In genomic region chr12:88255224-88255623, GRCh38 we compare ENCODE assay signal across 22 cellular contexts.
DNase-seq lines count a peak whose midpoint lies in the region; ATAC-seq and TF ChIP-seq lines count a peak whose summit lies in the region.
"Had no signal": no experiment of that assay in that cellular context is flagged by ENCODE, and none has a peak within 500 bp of the region (broad histone marks: within the 10 kb centered on the region; RNA-seq: fewer than 3 reads in every experiment).

No MANE protein-coding gene starts in this region.

- H3K27ac ChIP-seq in IMR-90 (ENCODE audit: insufficient read depth, low read length) (no peak overlapping the region), Karpas-422 (ENCODE audit: low read length) (no peak overlapping the region)
- H3K27ac ChIP-seq: BLaER1 had no signal

- TF ChIP-seq POLR2A in IMR-90 (IDR thresholded peaks at IDR 0.05; ENCODE audit: low read depth, low read length), result no peak

- CTCF ChIA-PET in IMR-90 (lab: Yijun Ruan, JAX), result no interaction called here

- DNase-seq in IMR-90 (no peak), Karpas-422 (peak; percentile 6), putamen (ENCODE audit: low spot score) (peak; percentile 26), OCI-M2 (lab: John Stamatoyannopoulos, UW; ENCODE audit: unreplicated experiment) (no peak)
- DNase-seq in activated T-cell treated with anti-CD3 and anti-CD28 coated beads, Interleukin-2, amount 50 U/mL, for 48 hours, result no peak
- DNase-seq: 8988T; ACHN; BE2C; C1 segment of cervical spinal cord; CD4-positive, alpha-beta memory T cell; CD4-positive, CD25-positive, alpha-beta regulatory T cell; CD8-positive, alpha-beta memory T cell; DMS 273 treated with DMSO at 0.1 percent for 48 hours; DMS153; DMS53; DMS79; DND-41; EL; GDM1 had no signal

- no peak overlapping the region for H3K4ac ChIP-seq in IMR-90 (ENCODE audit: low read depth, low read length)

- H3K27me3 ChIP-seq in IMR-90 (ENCODE audit: control insufficient read depth, insufficient read depth, low read length), result no peaks in the 10 kb centered on the region
- no peaks in the 10 kb centered on the region for H3K27me3 ChIP-seq in Karpas-422 (ENCODE audit: low read length)
- H3K27me3 ChIP-seq: BE2C, BLaER1 had no signal

- H3K4me1 ChIP-seq in IMR-90 (ENCODE audit: control insufficient read depth, insufficient read depth, low read length) (peaks cover 1% of the 10 kb centered on the region; the same call in 1 of the 2 replicates), Karpas-422 (ENCODE audit: low read length) (no peaks in the 10 kb centered on the region)
- H3K4me1 ChIP-seq: BE2C, BLaER1 had no signal

- no peak overlapping the region for H2BK120ac ChIP-seq in IMR-90 (ENCODE audit: low read depth, low read length)

- H2AFZ ChIP-seq in IMR-90 (replicated peaks; ENCODE audit: low read length, poor library complexity) (no peak overlapping the region), Karpas-422 (ENCODE audit: low read length) (no peak overlapping the region)

- no peak for TF ChIP-seq CTCF in IMR-90 (conservative IDR thresholded peaks at IDR 0.05; ENCODE audit: low read depth, low read length)

- intact Hi-C loops in IMR-90 (cut with micrococcal nuclease), result no loop called here

- no peak overlapping the region for H3K56ac ChIP-seq in IMR-90 (ENCODE audit: extremely low read depth, insufficient read depth, low read length)

- WGBS in IMR-90 (ENCODE audit: extremely low coverage in 2 of 2, insufficient read length in 1 of 2), 2 experiments, result no CpG with 5 or more reads among the region's 2 CpGs

- H4K5ac ChIP-seq in IMR-90 (ENCODE audit: low read depth, low read length), result no peak overlapping the region

- no peak for ATAC-seq in IMR-90 (ENCODE audit: low read depth)
- no peak for ATAC-seq in GM21529 (IDR thresholded peaks at IDR 0.05; ENCODE audit: unreplicated experiment)
- ATAC-seq: GM12878 had no signal

- no peak overlapping the region for H2BK20ac ChIP-seq in IMR-90 (ENCODE audit: low read depth, low read length)

- H3K4me2 ChIP-seq in IMR-90 (ENCODE audit: low read depth, low read length) (no peak overlapping the region), Karpas-422 (ENCODE audit: low read depth, low read length, poor library complexity, severe bottlenecking) (no peak overlapping the region)
- H3K4me2 ChIP-seq: BLaER1 had no signal

- BruUV-seq in IMR-90 (replicated peaks; lab: Mats Ljungman, UMichigan), result no TSS peak

- H4K8ac ChIP-seq in IMR-90 (ENCODE audit: low read depth in 2 of 2, low read length in 2 of 2), result no peak overlapping the region

- TF ChIP-seq RAD21 in IMR-90 (IDR thresholded peaks at IDR 0.05; ENCODE audit: low read length), result no peak

- no peak overlapping the region for H3K23ac ChIP-seq in IMR-90 (ENCODE audit: low read depth, low read length)

- H2AK5ac ChIP-seq in IMR-90 (ENCODE audit: low read depth, low read length), result no peak overlapping the region

- no peaks in the 10 kb centered on the region for H3K9me3 ChIP-seq in IMR-90 (ENCODE audit: control insufficient read depth, insufficient read depth, low read length)
- H3K9me3 ChIP-seq in Karpas-422 (ENCODE audit: low read length), result no peaks in the 10 kb centered on the region
- H3K9me3 ChIP-seq: BE2C, BLaER1 had no signal

- no peaks in the 10 kb centered on the region for H3K79me2 ChIP-seq in Karpas-422 (ENCODE audit: low read length)

- H4K91ac ChIP-seq in IMR-90 (ENCODE audit: insufficient read depth, low read depth, low read length), result no peak overlapping the region

- no peaks in the 10 kb centered on the region for H3K79me1 ChIP-seq in IMR-90 (ENCODE audit: low read depth in 1 of 2, low read length in 2 of 2)

- no peak overlapping the region for H3K14ac ChIP-seq in IMR-90 (replicated peaks; ENCODE audit: low read depth, low read length)

- POLR2A ChIA-PET in IMR-90 (lab: Charles Lee; ENCODE audit: unreplicated experiment), result no interaction called here

- H3K36me3 ChIP-seq in IMR-90 (ENCODE audit: control insufficient read depth, insufficient read depth, low read length) (no peaks in the 10 kb centered on the region), Karpas-422 (ENCODE audit: insufficient read depth, low read length) (no peaks in the 10 kb centered on the region)
- H3K36me3 ChIP-seq: BE2C, BLaER1 had no signal

- H2AK9ac ChIP-seq in IMR-90 (replicated peaks; ENCODE audit: low read depth, low read length, poor library complexity), result no peak overlapping the region

- no peaks in the 10 kb centered on the region for H3K9me2 ChIP-seq in Karpas-422 (replicated peaks; ENCODE audit: insufficient read depth, low read length)

- no peak overlapping the region for H3K18ac ChIP-seq in IMR-90 (ENCODE audit: low read depth, low read length)

- H3K4me3 ChIP-seq in IMR-90 (ENCODE audit: insufficient read depth, low read depth, low read length) (no peak overlapping the region), Karpas-422 (ENCODE audit: low read length) (no peak overlapping the region)
- H3K4me3 ChIP-seq: BLaER1, GM12878 had no signal

- H2BK5ac ChIP-seq in IMR-90 (ENCODE audit: low read depth, low read length, poor library complexity, severe bottlenecking), result no peak overlapping the region

- dilution Hi-C loops in IMR-90 (cut with HindIII; ENCODE audit: low sequenced_read_pairs, unreplicated experiment), result no loop called here

- no peaks in the 10 kb centered on the region for H3K9me1 ChIP-seq in IMR-90 (ENCODE audit: insufficient read depth, low read length)

- H4K20me1 ChIP-seq in IMR-90 (ENCODE audit: insufficient read depth, low read length) (no peaks in the 10 kb centered on the region), Karpas-422 (ENCODE audit: insufficient read depth, low read depth, low read length) (no peaks in the 10 kb centered on the region)
- H4K20me1 ChIP-seq: BLaER1 had no signal

- H3K9ac ChIP-seq in IMR-90 (ENCODE audit: low read depth, low read length) (no peak overlapping the region), Karpas-422 (ENCODE audit: low read length) (no peak overlapping the region)
- H3K9ac ChIP-seq: BLaER1 had no signal

- in situ Hi-C loops in IMR-90 (cut with MboI; ENCODE audit: low sequenced_read_pairs), result no loop called here

- no peak overlapping the region for H2BK15ac ChIP-seq in IMR-90 (ENCODE audit: low read depth, low read length)

TF ChIP-seq in IMR-90, 13 proteins besides CTCF, POLR2A, EP300 and RAD21:
- TF ChIP-seq CEBPB (IDR thresholded peaks at IDR 0.05; ENCODE audit: low read depth, low read length), result peak; percentile 84
- no peak for TF ChIP-seq SMC3 (IDR thresholded peaks at IDR 0.05; ENCODE audit: low read depth, low read length)
- no peak for TF ChIP-seq FOS (IDR thresholded peaks at IDR 0.05; ENCODE audit: low read depth, low read length)

Comparison
In these comparisons a context has a peak if more than half of its experiments do, and no peak if none do; other contexts are left out.
1. DNase-seq: peak in Karpas-422 (single experiment) and putamen (single experiment); none in IMR-90 (single experiment), OCI-M2 (single experiment) and activated T-cell treated with anti-CD3 and anti-CD28 coated beads, Interleukin-2, amount 50 U/mL, for 48 hours (0 of 2).